Comparison of ENCODE assay signal across 19 cellular contexts in genomic region chr2:25491003-25491696, GRCh38.
DNase-seq lines count a peak whose midpoint lies in the region; ATAC-seq, FAIRE-seq and TF ChIP-seq lines count a peak whose summit lies in the region.
"Had no signal": no experiment of that assay in that cellular context is flagged by ENCODE, and none has a peak within 500 bp of the region (broad histone marks: within the 10 kb centered on the region; RNA-seq: fewer than 3 reads in every experiment).

No MANE protein-coding gene starts in this region.

- H2BK120ac ChIP-seq in H9 (ENCODE audit: low read depth, low read length, poor library complexity, severe bottlenecking): no peak overlapping the region

- WGBS in suprapubic skin: 91% methylated on average over 6 of the region's 6 CpGs
- WGBS in H9 (ENCODE audit: extremely low coverage, insufficient read length, low lambda C conversion rate): no CpG with 5 or more reads among the region's 6 CpGs

- no peak overlapping the region for H3K18ac ChIP-seq in H9 (ENCODE audit: insufficient read length, low read depth, low read length)

- DNase-seq in EH (ENCODE audit: low read depth): peak; percentile 24
- peak; percentile 50 for DNase-seq in HS-5 (ENCODE audit: low read depth)
- DNase-seq in astrocyte (ENCODE audit: low read depth): peak; percentile 80
- no peak for DNase-seq in memory B cell (ENCODE audit: low spot score in 2 of 2)
- no peak for DNase-seq in suprapubic skin (ENCODE audit: low spot score in 2 of 2)
- no peak for DNase-seq in T-helper 2 cell treated with Interferon-gamma antibody and Interleukin-4, amounts not matched to agents 5 μg/mL and 100 μg/mL, for 36 hours (ENCODE audit: low spot score)
- DNase-seq in H9: no peak
- DNase-seq: activated CD4-positive, alpha-beta T cell treated with anti-CD3 and anti-CD28 coated beads, Interleukin-2, amount 50 U/mL, for 1 hour; activated naive CD4-positive, alpha-beta T cell; activated T-cell treated with anti-CD3 and anti-CD28 coated beads for 4 hours; cortex of kidney; NCI-H1930; NCI-H446 treated with DMSO at 0.1 percent for 48 hours; nephron progenitor cell; stimulated activated CD4-positive, alpha-beta T cell treated with anti-CD3 and anti-CD28 coated beads, Interleukin-12 subunit alpha, Interleukin-12 subunit beta, amount 100 ng/mL, for 4 hours; thyroid gland had no signal

- no peak for TF ChIP-seq EP300 in suprapubic skin (IDR thresholded peaks at IDR 0.05)

- no peak overlapping the region for H3T11ph ChIP-seq in H9 (ENCODE audit: low read length)

- H3K36me3 Mint-ChIP-seq in astrocyte (ENCODE audit: low read depth, unreplicated experiment) (no peaks in the 10 kb centered on the region), memory B cell (peaks cover 7% of the 10 kb centered on the region), H9 (ENCODE audit: insufficient read depth in 1 of 3, low read depth in 3 of 3) (no peaks in the 10 kb centered on the region)
- peaks cover 4% of the 10 kb centered on the region for H3K36me3 Mint-ChIP-seq in T-helper 2 cell treated with Interferon-gamma antibody and Interleukin-4, amounts not matched to agents 5 μg/mL and 100 μg/mL, for 36 hours (ENCODE audit: low read depth)

- H2BK15ac ChIP-seq in H9 (ENCODE audit: low read depth, low read length): no peak overlapping the region

- H3K4me2 ChIP-seq in astrocyte (ENCODE audit: low read length): peak overlapping the region; percentile 10
- no peak overlapping the region for H3K4me2 ChIP-seq in H9 (ENCODE audit: insufficient read depth, insufficient read length, low read length)
- H3K4me2 ChIP-seq: BLaER1 had no signal

- H3K4me3 ChIP-seq in astrocyte (ENCODE audit: insufficient read depth, low read depth, low read length): no peak overlapping the region
- no peak overlapping the region for H3K4me3 ChIP-seq in suprapubic skin
- H3K4me3 ChIP-seq: ascending aorta, BLaER1, thyroid gland had no signal

- H2AFZ ChIP-seq in astrocyte (ENCODE audit: low read depth, low read length) (no peak overlapping the region), H9 (ENCODE audit: low read length) (no peak overlapping the region)

- no peak overlapping the region for H3K56ac ChIP-seq in H9 (ENCODE audit: insufficient read length, low read depth, low read length)

- H3K27me3 ChIP-seq in astrocyte (ENCODE audit: insufficient read depth, low read length) (no peaks in the 10 kb centered on the region), suprapubic skin (no peaks in the 10 kb centered on the region), H9 (ENCODE audit: insufficient read depth, low read length) (no peaks in the 10 kb centered on the region)
- H3K27me3 ChIP-seq: ascending aorta, BLaER1, thyroid gland had no signal

- H2AK5ac ChIP-seq in H9 (ENCODE audit: insufficient read length, low read length): no peak overlapping the region

- H3K36me3 ChIP-seq in astrocyte (ENCODE audit: insufficient read depth, low read length): no peaks in the 10 kb centered on the region
- H3K36me3 ChIP-seq in suprapubic skin: no peaks in the 10 kb centered on the region
- H3K36me3 ChIP-seq: thyroid gland had no signal

- H2BK12ac ChIP-seq in H9 (ENCODE audit: insufficient read length, low read depth, low read length): no peak overlapping the region

- H4K20me1 ChIP-seq in astrocyte (ENCODE audit: insufficient read depth, low read length): no peaks in the 10 kb centered on the region
- no peaks in the 10 kb centered on the region for H4K20me1 ChIP-seq in H9 (ENCODE audit: control insufficient read depth, insufficient read depth, insufficient read length)
- H4K20me1 ChIP-seq: BLaER1 had no signal

- ATAC-seq in memory B cell (ENCODE audit: low read depth) (no peak), HG03039 (IDR thresholded peaks at IDR 0.05; ENCODE audit: unreplicated experiment) (no peak)

- no peak overlapping the region for H3K14ac ChIP-seq in H9 (ENCODE audit: insufficient read depth, low read length)

- peak; percentile 63 for FAIRE-seq in astrocyte (lab: Jason Lieb, UNC)

- H3K23ac ChIP-seq in H9 (ENCODE audit: insufficient read length, low read depth, low read length): no peak overlapping the region

- H3K4me3 Mint-ChIP-seq in astrocyte (ENCODE audit: unreplicated experiment) (no peak overlapping the region), memory B cell (no peak overlapping the region), H9 (no peak overlapping the region)
- H3K4me3 Mint-ChIP-seq in T-helper 2 cell treated with Interferon-gamma antibody and Interleukin-4, amounts not matched to agents 5 μg/mL and 100 μg/mL, for 36 hours: no peak overlapping the region
- H3K4me3 Mint-ChIP-seq: nephron progenitor cell had no signal

- H3K4me1 ChIP-seq in astrocyte (ENCODE audit: insufficient read depth, low read length) (peaks cover 12% of the 10 kb centered on the region), suprapubic skin (no peaks in the 10 kb centered on the region), H9 (ENCODE audit: insufficient read depth, low read length) (no peaks in the 10 kb centered on the region; the same call in 1 of the 2 replicates)

- no peak overlapping the region for H2BK5ac ChIP-seq in H9 (ENCODE audit: insufficient read length, low read length)

- TF ChIP-seq POLR2A in suprapubic skin (IDR thresholded peaks at IDR 0.05): no peak

- H4K8ac ChIP-seq in H9 (replicated peaks; ENCODE audit: insufficient read length, low read depth, low read length): no peak overlapping the region

- H3K9me3 Mint-ChIP-seq in astrocyte (ENCODE audit: unreplicated experiment): peaks cover 3% of the 10 kb centered on the region
- H3K9me3 Mint-ChIP-seq in memory B cell: no peaks in the 10 kb centered on the region
- no peaks in the 10 kb centered on the region for H3K9me3 Mint-ChIP-seq in T-helper 2 cell treated with Interferon-gamma antibody and Interleukin-4, amounts not matched to agents 5 μg/mL and 100 μg/mL, for 36 hours
- no peaks in the 10 kb centered on the region for H3K9me3 Mint-ChIP-seq in H9
- H3K9me3 Mint-ChIP-seq: nephron progenitor cell had no signal

- H4K91ac ChIP-seq in H9 (ENCODE audit: insufficient read length, low read depth, low read length): no peak overlapping the region

- H3K9me3 ChIP-seq in astrocyte (ENCODE audit: insufficient read depth, low read depth, low read length): no peaks in the 10 kb centered on the region
- no peaks in the 10 kb centered on the region for H3K9me3 ChIP-seq in suprapubic skin
- H3K9me3 ChIP-seq in H9 (ENCODE audit: control insufficient read depth, low read depth, low read length): no peaks in the 10 kb centered on the region
- H3K9me3 ChIP-seq: ascending aorta, BLaER1, thyroid gland had no signal

- H4K5ac ChIP-seq in H9 (ENCODE audit: insufficient read length, low read depth, low read length): no peak overlapping the region

- H3K79me2 ChIP-seq in astrocyte (ENCODE audit: insufficient read depth, low read length) (no peaks in the 10 kb centered on the region), H9 (ENCODE audit: insufficient read depth, low read length) (no peaks in the 10 kb centered on the region; the same call in 1 of the 2 replicates)

- no peaks in the 10 kb centered on the region for H3K79me1 ChIP-seq in H9 (ENCODE audit: insufficient read depth, low read depth, low read length, poor library complexity, severe bottlenecking)

- H3K4ac ChIP-seq in H9 (ENCODE audit: low read depth, low read length): no peak overlapping the region

- TF ChIP-seq CTCF in astrocyte (IDR thresholded peaks at IDR 0.05; ENCODE audit: insufficient read depth, low read depth, low read length) (no peak), suprapubic skin (IDR thresholded peaks at IDR 0.05) (no peak), H9 (conservative IDR thresholded peaks at IDR 0.05) (no peak)

- H3K27ac ChIP-seq in astrocyte (ENCODE audit: low read depth, low read length) (no peak overlapping the region), suprapubic skin (no peak overlapping the region), H9 (ENCODE audit: insufficient read length, low read depth, low read length) (no peak overlapping the region)
- H3K27ac ChIP-seq: ascending aorta, BLaER1, thyroid gland had no signal

- no peak overlapping the region for H2BK20ac ChIP-seq in H9 (ENCODE audit: low read depth, low read length, poor library complexity, severe bottlenecking)

- H3K23me2 ChIP-seq in H9 (ENCODE audit: insufficient read length, low read depth, low read length, poor library complexity, severe bottlenecking): no peaks in the 10 kb centered on the region

- no peak overlapping the region for H3K27ac Mint-ChIP-seq in astrocyte (ENCODE audit: unreplicated experiment)
- H3K27ac Mint-ChIP-seq in memory B cell: peak overlapping the region; percentile 31
- H3K27ac Mint-ChIP-seq in T-helper 2 cell treated with Interferon-gamma antibody and Interleukin-4, amounts not matched to agents 5 μg/mL and 100 μg/mL, for 36 hours: no peak overlapping the region
- no peak overlapping the region for H3K27ac Mint-ChIP-seq in H9
- H3K27ac Mint-ChIP-seq: nephron progenitor cell had no signal

- H3K27me3 Mint-ChIP-seq in astrocyte (ENCODE audit: low read depth, unreplicated experiment): peaks cover 4% of the 10 kb centered on the region
- no peaks in the 10 kb centered on the region for H3K27me3 Mint-ChIP-seq in memory B cell
- H3K27me3 Mint-ChIP-seq in T-helper 2 cell treated with Interferon-gamma antibody and Interleukin-4, amounts not matched to agents 5 μg/mL and 100 μg/mL, for 36 hours (ENCODE audit: low read depth): no peaks in the 10 kb centered on the region
- no peaks in the 10 kb centered on the region for H3K27me3 Mint-ChIP-seq in H9 (ENCODE audit: low read depth)

- H3K9ac ChIP-seq in astrocyte (ENCODE audit: low read length): no peak overlapping the region
- H3K9ac ChIP-seq in H9 (ENCODE audit: extremely low read depth, insufficient read length, low read length): no peak overlapping the region
- H3K9ac ChIP-seq: BLaER1 had no signal

- H3K4me1 Mint-ChIP-seq in astrocyte (ENCODE audit: low read depth, unreplicated experiment) (peaks cover 29% of the 10 kb centered on the region), memory B cell (peaks cover 2% of the 10 kb centered on the region), H9 (peaks cover 11 to 13% of the 10 kb centered on the region in 2 experiments)
- H3K4me1 Mint-ChIP-seq in T-helper 2 cell treated with Interferon-gamma antibody and Interleukin-4, amounts not matched to agents 5 μg/mL and 100 μg/mL, for 36 hours (ENCODE audit: low read depth): peaks cover 10% of the 10 kb centered on the region

Comparison
In these comparisons a context has a peak if more than half of its experiments do, and no peak if none do; other contexts are left out.
1. DNase-seq: peak in EH (single experiment), HS-5 (single experiment) and astrocyte (single experiment); none in memory B cell (0 of 2), suprapubic skin (0 of 2), T-helper 2 cell treated with Interferon-gamma antibody and Interleukin-4, amounts not matched to agents 5 μg/mL and 100 μg/mL, for 36 hours (single experiment) and H9 (single experiment).